In the genomic region with DNA sequence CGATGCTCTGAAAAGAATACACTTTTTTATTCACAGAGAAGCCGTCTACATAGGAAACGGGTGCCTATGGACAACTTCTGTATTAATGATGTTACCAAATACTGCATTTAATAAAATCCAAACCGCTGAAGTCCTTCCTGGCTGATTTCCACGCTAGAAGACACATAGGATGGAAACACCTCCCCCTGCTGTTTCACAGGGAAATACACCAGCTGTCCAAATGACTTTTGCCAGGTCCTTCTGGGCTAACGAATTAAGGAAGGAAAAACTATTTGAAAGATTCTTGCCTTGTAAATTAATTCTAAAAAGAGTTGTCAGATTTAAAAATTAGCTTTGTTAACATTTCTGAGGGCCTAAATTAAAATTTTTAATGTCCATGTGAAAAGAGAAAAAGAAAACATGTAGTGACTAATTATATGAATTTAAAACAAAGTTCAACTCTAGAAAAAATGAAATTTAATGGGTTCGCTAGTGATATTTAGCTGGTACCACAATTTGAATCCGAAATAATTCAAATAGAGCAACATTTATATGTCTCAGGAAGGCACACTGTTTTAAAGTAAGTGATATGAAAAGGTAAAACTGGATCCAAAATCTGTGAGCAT, we compare ENCODE assay signal across 8 cellular contexts.
A peak's percentile ranks its signal among the peaks of the same experiment; 100 is the strongest.
DNase-seq lines count a peak whose midpoint lies in the region; ATAC-seq, FAIRE-seq and TF ChIP-seq lines count a peak whose summit lies in the region.

No MANE protein-coding gene starts in this region.

- CTCF ChIA-PET in Caco-2 (lab: Charles Lee), result no interaction called here

- no peaks in the 10 kb centered on the region for H3K9me3 ChIP-seq in Caco-2
- H3K9me3 ChIP-seq in mesodermal cell (ENCODE audit: control insufficient read depth, low read length), result no peaks in the 10 kb centered on the region

- H3K27me3 ChIP-seq in Caco-2 (replicated peaks; ENCODE audit: control insufficient read depth, insufficient read depth, low read length), result no peaks in the 10 kb centered on the region

- H3K27ac ChIP-seq in mesodermal cell (ENCODE audit: low read depth, low read length, severe bottlenecking), result peak overlapping the region; percentile 88

- FAIRE-seq in RCC 7860 (lab: Jason Lieb, UNC) (peak; percentile 52), endometrium (lab: Jason Lieb, UNC) (peak; percentile 26)

- H3K4me1 ChIP-seq in Caco-2 (peaks cover 38% of the 10 kb centered on the region), mesodermal cell (ENCODE audit: control insufficient read depth, insufficient read depth, low read length, poor library complexity, severe bottlenecking) (peaks cover 52% of the 10 kb centered on the region)

- H3K9me3 Mint-ChIP-seq in Caco-2 (ENCODE audit: unreplicated experiment), result no peaks in the 10 kb centered on the region

- POLR2A ChIA-PET in Caco-2 (lab: Charles Lee), result no interaction called here

- peak in 1 of 2 experiments; percentile 44 for DNase-seq in Caco-2
- no peak for DNase-seq in HFF-Myc (ENCODE audit: extremely low read depth, low read depth)
- DNase-seq in RCC 7860 (ENCODE audit: low spot score), result peak; percentile 33

- H3K36me3 ChIP-seq in Caco-2 (ENCODE audit: control insufficient read depth, insufficient read depth, low read length) (no peaks in the 10 kb centered on the region), mesodermal cell (ENCODE audit: control insufficient read depth, insufficient read depth, low read length) (peaks cover under 1% of the 10 kb centered on the region)

- TF ChIP-seq CTCF in Caco-2 (IDR thresholded peaks at IDR 0.05; ENCODE audit: insufficient read depth in 1 of 2, low read depth in 1 of 2, low read length in 1 of 2, severe bottlenecking in 1 of 2, unreplicated experiment in 1 of 2) (peak; percentile 61 to 80), HFF-Myc (IDR thresholded peaks at IDR 0.05; ENCODE audit: low read depth, low read length, missing control alignments) (peak; percentile 80)

- 0 to 32% methylated on average over 1 to 4 of the region's 8 CpGs for WGBS in mesodermal cell (ENCODE audit: insufficient coverage in 2 of 2), 2 experiments

- H3K4me1 Mint-ChIP-seq in Caco-2 (ENCODE audit: low read depth, unreplicated experiment), result peaks cover 23% of the 10 kb centered on the region

- intact Hi-C loops in Caco-2 (cut with micrococcal nuclease; ENCODE audit: unreplicated experiment), result loop anchor here (1.0 to 5.0 kb wide), 4 partner anchors 9 to 110 kb away; no protein-coding TSS in a partner anchor

- no peak for ATAC-seq in GM21723 (IDR thresholded peaks at IDR 0.05; ENCODE audit: unreplicated experiment)
- ATAC-seq in HG03025 (IDR thresholded peaks at IDR 0.05; ENCODE audit: low FRiP score, unreplicated experiment), result no peak
- no peak for ATAC-seq in GM21786 (IDR thresholded peaks at IDR 0.05; ENCODE audit: unreplicated experiment)

- no TSS peak for BruUV-seq in Caco-2 (replicated peaks; lab: Mats Ljungman, UMichigan)

- peak overlapping the region; percentile 33 for H3K27ac Mint-ChIP-seq in Caco-2 (ENCODE audit: unreplicated experiment)

- no peaks in the 10 kb centered on the region for H3K27me3 Mint-ChIP-seq in Caco-2 (ENCODE audit: insufficient read depth, unreplicated experiment)

- H3K4me3 ChIP-seq in Caco-2 (ENCODE audit: low read depth, low read length) (no peak overlapping the region), HFF-Myc (replicated peaks; ENCODE audit: low read depth, low read length) (no peak overlapping the region), mesodermal cell (ENCODE audit: extremely low read depth, insufficient read depth, low read length, poor library complexity, severe bottlenecking) (no peak overlapping the region)

- H3K36me3 Mint-ChIP-seq in Caco-2 (ENCODE audit: insufficient read depth, unreplicated experiment), result peaks cover 16% of the 10 kb centered on the region

- H3K4me3 Mint-ChIP-seq in Caco-2 (ENCODE audit: unreplicated experiment), result no peak overlapping the region
